Comparison of ENCODE assay signal across 27 cellular contexts in genomic region chr22:48798281-48799226, GRCh38.
"Had no signal": no experiment of that assay in that cellular context is flagged by ENCODE, and none has a peak within 500 bp of the region (broad histone marks: within the 10 kb centered on the region; RNA-seq: fewer than 3 reads in every experiment).

No MANE protein-coding gene starts in this region.

- H3K27me3 Mint-ChIP-seq: activated T-helper 17 cell treated with anti-CD3 and anti-CD28 coated beads, Interleukin-2, amount 50 U/mL, for 72 hours; memory B cell; stimulated activated naive B cell treated with anti-CD40 and anti-IgM and Interleukin-4, amounts not matched to agents 10 μg/mL and 1 μg/mL and 100 μg/mL, for 72 hours had no signal

- H3K4me1 ChIP-seq: esophagus squamous epithelium, psoas muscle, stomach, tibial artery had no signal

- H3K4me3 Mint-ChIP-seq: activated T-cell treated with anti-CD3 and anti-CD28 coated beads, Interleukin-2, amount 50 U/mL, for 4 hours; activated T-helper 17 cell treated with anti-CD3 and anti-CD28 coated beads, Interleukin-2, amount 50 U/mL, for 72 hours; memory B cell; naive thymus-derived CD8-positive, alpha-beta T cell; stimulated activated naive B cell treated with anti-CD40 and anti-IgM and Interleukin-4, amounts not matched to agents 10 μg/mL and 1 μg/mL and 100 μg/mL, for 72 hours; T-helper 1 cell treated with Interleukin-12 subunit alpha and Interleukin-12 subunit beta and Interleukin-4 antibody, amounts not matched to agents 30 μg/mL and 1 μg/mL, for 36 hours had no signal

- H3K36me3 Mint-ChIP-seq: activated naive CD4-positive, alpha-beta T cell treated with anti-CD3 and anti-CD28 coated beads, Interleukin-2, amount 50 U/mL, for 72 hours; memory B cell; naive thymus-derived CD8-positive, alpha-beta T cell; stimulated activated naive B cell treated with anti-CD40 and anti-IgM and Interleukin-4, amounts not matched to agents 10 μg/mL and 1 μg/mL and 100 μg/mL, for 72 hours had no signal

- ATAC-seq: activated CD4-positive, CD25-positive, alpha-beta regulatory T cell treated with anti-CD3 and anti-CD28 coated beads, Interleukin-2, amount 50 U/mL, for 24 hours; activated naive CD4-positive, alpha-beta T cell treated with anti-CD3 and anti-CD28 coated beads, Interleukin-2, amount 50 U/mL, for 72 hours; activated T-cell treated with anti-CD3 and anti-CD28 coated beads, Interleukin-2, amount 50 U/mL, for 4 hours; activated T-helper 17 cell treated with anti-CD3 and anti-CD28 coated beads, Interleukin-2, amount 50 U/mL, for 72 hours; left cardiac atrium; naive thymus-derived CD8-positive, alpha-beta T cell; psoas muscle; stimulated activated naive B cell treated with anti-CD40 and anti-IgM and Interleukin-4, amounts not matched to agents 10 μg/mL and 1 μg/mL and 100 μg/mL, for 72 hours had no signal

- H3K27ac Mint-ChIP-seq: activated naive CD4-positive, alpha-beta T cell treated with anti-CD3 and anti-CD28 coated beads, Interleukin-2, amount 50 U/mL, for 72 hours; activated T-helper 17 cell treated with anti-CD3 and anti-CD28 coated beads, Interleukin-2, amount 50 U/mL, for 72 hours; memory B cell; naive thymus-derived CD8-positive, alpha-beta T cell; stimulated activated naive B cell treated with anti-CD40 and anti-IgM and Interleukin-4, amounts not matched to agents 10 μg/mL and 1 μg/mL and 100 μg/mL, for 72 hours; T-helper 1 cell treated with Interleukin-12 subunit alpha and Interleukin-12 subunit beta and Interleukin-4 antibody, amounts not matched to agents 30 μg/mL and 1 μg/mL, for 36 hours had no signal

- H3K9me3 Mint-ChIP-seq: activated T-cell treated with anti-CD3 and anti-CD28 coated beads, Interleukin-2, amount 50 U/mL, for 4 hours; T-helper 1 cell treated with Interleukin-12 subunit alpha and Interleukin-12 subunit beta and Interleukin-4 antibody, amounts not matched to agents 30 μg/mL and 1 μg/mL, for 36 hours had no signal

- H3K36me3 ChIP-seq: esophagus squamous epithelium, ovary, stomach, tibial artery, WERI-Rb-1 had no signal

- H3K4me1 Mint-ChIP-seq: activated T-helper 17 cell treated with anti-CD3 and anti-CD28 coated beads, Interleukin-2, amount 50 U/mL, for 72 hours; memory B cell; stimulated activated naive B cell treated with anti-CD40 and anti-IgM and Interleukin-4, amounts not matched to agents 10 μg/mL and 1 μg/mL and 100 μg/mL, for 72 hours had no signal

- H3K9me3 ChIP-seq: esophagus squamous epithelium, ovary, psoas muscle, tibial artery had no signal

- H3K27ac ChIP-seq: epithelial cell of prostate, esophagus squamous epithelium, ovary, psoas muscle, stomach, tibial artery, WERI-Rb-1 had no signal

- H3K4me3 ChIP-seq: esophagus squamous epithelium, ovary, psoas muscle, stomach, tibial artery had no signal

- DNase-seq: activated CD4-positive, alpha-beta T cell treated with anti-CD3 and anti-CD28 coated beads for 48 hours; activated CD4-positive, alpha-beta T cell treated with anti-CD3 and anti-CD28 coated beads, Interleukin-2, amount 50 U/mL, for 48 hours; activated CD8-positive, alpha-beta memory T cell treated with anti-CD3 and anti-CD28 coated beads, Interleukin-2, amount 50 U/mL, for 48 hours; activated naive CD4-positive, alpha-beta T cell; activated T-cell treated with anti-CD3 and anti-CD28 coated beads, Interleukin-2, amount 50 U/mL, for 4 hours; anterior cingulate cortex; dermis blood vessel endothelial cell; effector CD8-positive, alpha-beta T cell; esophagus squamous epithelium; left cardiac atrium; naive thymus-derived CD8-positive, alpha-beta T cell; ovary; psoas muscle; stimulated activated CD4-positive, alpha-beta T cell treated with anti-CD3 and anti-CD28 coated beads, Interleukin-15, amount 100 ng/mL, for 24 hours; stimulated activated CD4-positive, alpha-beta T cell treated with anti-CD3 and anti-CD28 coated beads, Interleukin-2, amount 100 ng/mL, for 24 hours; stimulated activated naive B cell treated with anti-CD40 and anti-IgM and Interleukin-4, amounts not matched to agents 10 μg/mL and 1 μg/mL and 100 μg/mL, for 72 hours; stomach; SW 1271; T-helper 9 cell; tibial artery; WERI-Rb-1 had no signal

- H3K27me3 ChIP-seq: ovary had no signal
